2 cellular contexts compared by ENCODE assay signal in genomic region chr3:159052494-159052893, GRCh38. TPM values are rescaled to one million over a fixed set of nuclear protein-coding genes. Genes with fewer than 3 reads are reported as not detected.
"Had no signal": no experiment of that assay in that cellular context is flagged by ENCODE, and none has a peak within 500 bp of the region (broad histone marks: within the 10 kb centered on the region; RNA-seq: fewer than 3 reads in every experiment).

No MANE protein-coding gene starts in this region.

RNA-seq across cellular contexts. Expression of gene IQCJ, which starts 16.6 kb away (rescaled TPM):
- total RNA-seq: G401, GM12878 had no signal
- polyA plus RNA-seq: GM12878 had no signal
